ENCODE assay signal across 31 cellular contexts in the genomic region with DNA sequence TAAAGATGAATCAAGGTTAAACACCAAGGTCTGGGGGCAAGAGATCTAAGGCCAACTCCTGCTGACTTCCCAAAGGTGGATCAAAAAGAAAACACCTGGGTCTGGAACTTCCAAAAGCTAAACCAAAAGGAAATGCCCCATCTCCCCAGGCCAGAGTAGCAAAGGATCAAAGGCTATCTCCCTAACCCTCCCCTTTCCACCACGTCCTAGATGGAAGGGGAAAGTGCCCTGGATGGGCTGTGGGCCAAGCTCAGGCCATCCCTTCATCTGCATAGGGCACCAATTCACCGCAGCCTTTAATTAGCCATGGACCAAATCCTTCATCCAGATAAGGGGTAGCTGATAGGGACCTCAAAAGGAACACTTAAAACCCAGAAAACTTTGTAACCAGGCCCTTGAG.
"Had no signal": no experiment of that assay in that cellular context is flagged by ENCODE, and none has a peak within 500 bp of the region (broad histone marks: within the 10 kb centered on the region; RNA-seq: fewer than 3 reads in every experiment).

No MANE protein-coding gene starts in this region.

- H3K4me1 ChIP-seq: ascending aorta, breast epithelium had no signal

- DNase-seq: activated CD4-positive, alpha-beta memory T cell treated with anti-CD3 and anti-CD28 coated beads, Interleukin-2, amount 10 ng/mL, durations not matched to agents 7 days and 5 days; activated CD4-positive, alpha-beta T cell treated with anti-CD3 and anti-CD28 coated beads for 1 hour; activated CD4-positive, alpha-beta T cell treated with anti-CD3 and anti-CD28 coated beads for 4 hours; activated CD4-positive, alpha-beta T cell treated with anti-CD3 and anti-CD28 coated beads, Interleukin-2, amount 10 ng/mL, durations not matched to agents 7 days and 5 days; activated CD4-positive, alpha-beta T cell treated with anti-CD3 and anti-CD28 coated beads, Interleukin-2, amount 50 U/mL, for 4 hours; activated CD4-positive, CD25-positive, alpha-beta regulatory T cell; activated CD8-positive, alpha-beta memory T cell treated with anti-CD3 and anti-CD28 coated beads, Interleukin-2, amount 50 U/mL, for 48 hours; activated gamma-delta T cell; activated naive CD4-positive, alpha-beta T cell; activated naive CD4-positive, alpha-beta T cell treated with anti-CD3 and anti-CD28 coated beads, Interleukin-2, amount 10 ng/mL, durations not matched to agents 7 days and 5 days; activated naive CD8-positive, alpha-beta T cell treated with anti-CD3 and anti-CD28 coated beads, Interleukin-2, amount 10 ng/mL, durations not matched to agents 7 days and 5 days; activated T-cell treated with anti-CD3 and anti-CD28 coated beads for 4 hours; activated T-cell treated with anti-CD3 and anti-CD28 coated beads, Interleukin-2, amount 50 U/mL, for 24 hours; activated T-cell treated with anti-CD3 and anti-CD28 coated beads, Interleukin-2, amount 50 U/mL, for 72 hours; cortex of kidney; dermis blood vessel endothelial cell; effector CD4-positive, alpha-beta T cell; effector memory CD8-positive, alpha-beta T cell; foreskin fibroblast; head of caudate nucleus; T-helper 1 cell; T-helper 17 cell; T1000; WERI-Rb-1 had no signal

- H3K27ac Mint-ChIP-seq: activated CD4-positive, alpha-beta memory T cell treated with anti-CD3 and anti-CD28 coated beads, Interleukin-2, amount 10 ng/mL, durations not matched to agents 7 days and 5 days; activated CD4-positive, alpha-beta T cell treated with anti-CD3 and anti-CD28 coated beads, Interleukin-2, amount 10 ng/mL, durations not matched to agents 7 days and 5 days; activated naive CD4-positive, alpha-beta T cell treated with anti-CD3 and anti-CD28 coated beads, Interleukin-2, amount 10 ng/mL, durations not matched to agents 7 days and 5 days; activated naive CD4-positive, alpha-beta T cell treated with anti-CD3 and anti-CD28 coated beads, Interleukin-2, amount 50 U/mL, for 72 hours; activated naive CD8-positive, alpha-beta T cell treated with anti-CD3 and anti-CD28 coated beads, Interleukin-2, amount 10 ng/mL, durations not matched to agents 7 days and 5 days; activated T-cell treated with anti-CD3 and anti-CD28 coated beads, Interleukin-2, amount 50 U/mL, for 24 hours; activated T-cell treated with anti-CD3 and anti-CD28 coated beads, Interleukin-2, amount 50 U/mL, for 72 hours; brain; effector memory CD8-positive, alpha-beta T cell; T-helper 17 cell; T-helper 2 cell treated with Interferon-gamma antibody and Interleukin-4, amounts not matched to agents 5 μg/mL and 100 μg/mL, for 36 hours had no signal

- H3K27ac ChIP-seq: ascending aorta, breast epithelium, epithelial cell of prostate, WERI-Rb-1 had no signal

- H3K36me3 ChIP-seq: ascending aorta, breast epithelium, WERI-Rb-1 had no signal

- ATAC-seq: activated naive CD4-positive, alpha-beta T cell treated with anti-CD3 and anti-CD28 coated beads, Interleukin-2, amount 50 U/mL, for 72 hours; activated T-cell treated with anti-CD3 and anti-CD28 coated beads, Interleukin-2, amount 50 U/mL, for 72 hours; effector memory CD8-positive, alpha-beta T cell; T-helper 17 cell had no signal

- H3K36me3 Mint-ChIP-seq: activated naive CD4-positive, alpha-beta T cell treated with anti-CD3 and anti-CD28 coated beads, Interleukin-2, amount 10 ng/mL, durations not matched to agents 7 days and 5 days; activated naive CD4-positive, alpha-beta T cell treated with anti-CD3 and anti-CD28 coated beads, Interleukin-2, amount 50 U/mL, for 72 hours; activated naive CD8-positive, alpha-beta T cell treated with anti-CD3 and anti-CD28 coated beads, Interleukin-2, amount 10 ng/mL, durations not matched to agents 7 days and 5 days had no signal

- H3K4me3 ChIP-seq: ascending aorta, breast epithelium had no signal

- H3K27me3 Mint-ChIP-seq: activated CD4-positive, alpha-beta memory T cell treated with anti-CD3 and anti-CD28 coated beads, Interleukin-2, amount 10 ng/mL, durations not matched to agents 7 days and 5 days; activated naive CD4-positive, alpha-beta T cell treated with anti-CD3 and anti-CD28 coated beads, Interleukin-2, amount 10 ng/mL, durations not matched to agents 7 days and 5 days; activated T-cell treated with anti-CD3 and anti-CD28 coated beads, Interleukin-2, amount 50 U/mL, for 24 hours; brain; central memory CD8-positive, alpha-beta T cell; effector memory CD8-positive, alpha-beta T cell had no signal

- H3K9me3 Mint-ChIP-seq: activated CD4-positive, alpha-beta memory T cell treated with anti-CD3 and anti-CD28 coated beads, Interleukin-2, amount 10 ng/mL, durations not matched to agents 7 days and 5 days; activated CD4-positive, alpha-beta T cell treated with anti-CD3 and anti-CD28 coated beads, Interleukin-2, amount 10 ng/mL, durations not matched to agents 7 days and 5 days; activated naive CD4-positive, alpha-beta T cell treated with anti-CD3 and anti-CD28 coated beads, Interleukin-2, amount 10 ng/mL, durations not matched to agents 7 days and 5 days; activated naive CD8-positive, alpha-beta T cell treated with anti-CD3 and anti-CD28 coated beads, Interleukin-2, amount 10 ng/mL, durations not matched to agents 7 days and 5 days; activated T-cell treated with anti-CD3 and anti-CD28 coated beads, Interleukin-2, amount 50 U/mL, for 24 hours; T-helper 2 cell treated with Interferon-gamma antibody and Interleukin-4, amounts not matched to agents 5 μg/mL and 100 μg/mL, for 36 hours had no signal

- H3K9me3 ChIP-seq: ascending aorta, breast epithelium had no signal

- H3K27me3 ChIP-seq: ascending aorta, breast epithelium had no signal

- H3K4me1 Mint-ChIP-seq: activated CD4-positive, alpha-beta memory T cell treated with anti-CD3 and anti-CD28 coated beads, Interleukin-2, amount 10 ng/mL, durations not matched to agents 7 days and 5 days; activated CD4-positive, alpha-beta T cell treated with anti-CD3 and anti-CD28 coated beads, Interleukin-2, amount 10 ng/mL, durations not matched to agents 7 days and 5 days; activated naive CD4-positive, alpha-beta T cell treated with anti-CD3 and anti-CD28 coated beads, Interleukin-2, amount 10 ng/mL, durations not matched to agents 7 days and 5 days; activated naive CD8-positive, alpha-beta T cell treated with anti-CD3 and anti-CD28 coated beads, Interleukin-2, amount 10 ng/mL, durations not matched to agents 7 days and 5 days; central memory CD8-positive, alpha-beta T cell; T-helper 17 cell had no signal

- H3K4me3 Mint-ChIP-seq: activated CD4-positive, alpha-beta memory T cell treated with anti-CD3 and anti-CD28 coated beads, Interleukin-2, amount 10 ng/mL, durations not matched to agents 7 days and 5 days; activated CD4-positive, alpha-beta T cell treated with anti-CD3 and anti-CD28 coated beads, Interleukin-2, amount 10 ng/mL, durations not matched to agents 7 days and 5 days; activated naive CD4-positive, alpha-beta T cell treated with anti-CD3 and anti-CD28 coated beads, Interleukin-2, amount 10 ng/mL, durations not matched to agents 7 days and 5 days; activated naive CD8-positive, alpha-beta T cell treated with anti-CD3 and anti-CD28 coated beads, Interleukin-2, amount 10 ng/mL, durations not matched to agents 7 days and 5 days; activated T-cell treated with anti-CD3 and anti-CD28 coated beads, Interleukin-2, amount 50 U/mL, for 24 hours; activated T-cell treated with anti-CD3 and anti-CD28 coated beads, Interleukin-2, amount 50 U/mL, for 72 hours; brain; central memory CD8-positive, alpha-beta T cell; effector memory CD8-positive, alpha-beta T cell; T-helper 17 cell; T-helper 2 cell treated with Interferon-gamma antibody and Interleukin-4, amounts not matched to agents 5 μg/mL and 100 μg/mL, for 36 hours had no signal
